8 cellular contexts compared by ENCODE assay signal in the genomic region with DNA sequence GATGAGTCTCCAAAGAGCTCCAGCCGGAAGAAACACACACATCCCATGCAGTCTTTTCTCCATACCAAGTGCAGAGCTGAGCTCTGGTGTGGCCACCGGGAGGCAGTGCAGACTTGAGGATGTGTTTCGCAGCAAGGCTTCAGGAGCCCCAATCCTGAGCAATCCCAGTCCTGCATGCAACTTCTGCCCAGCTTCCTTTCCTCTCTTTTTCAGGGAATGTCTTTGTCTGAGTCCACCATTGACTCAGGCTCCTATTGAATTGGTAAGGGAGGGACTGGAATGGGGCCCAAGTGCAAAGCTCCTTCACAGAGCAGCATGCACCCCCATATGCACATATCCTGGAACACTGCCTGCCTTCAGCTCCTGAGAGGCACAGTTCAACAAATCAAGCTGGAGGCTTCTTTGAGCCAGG. TPM values are rescaled to one million over a fixed set of nuclear protein-coding genes. Genes with fewer than 3 reads are reported as not detected.
DNase-seq lines count a peak whose midpoint lies in the region; ATAC-seq, FAIRE-seq and TF ChIP-seq lines count a peak whose summit lies in the region.

No MANE protein-coding gene starts in this region.

- no peak for FAIRE-seq in urothelium cell line (lab: Jason Lieb, UNC)

- H3K4me2 ChIP-seq in neural progenitor cell = no peak overlapping the region

- no peak overlapping the region for H3K27ac Mint-ChIP-seq in neural progenitor cell

- TF ChIP-seq CTCF in HFF-Myc (IDR thresholded peaks at IDR 0.05; ENCODE audit: low read depth, low read length, missing control alignments) (peak; percentile 92), neural progenitor cell (IDR thresholded peaks at IDR 0.05) (peak; percentile 91)

- H3K9ac ChIP-seq in neural progenitor cell = no peak overlapping the region

- peaks cover 6% of the 10 kb centered on the region for H3F3A ChIP-seq in neural progenitor cell (ENCODE audit: low read depth)

- peak overlapping the region; percentile 75 for H2AFZ ChIP-seq in neural progenitor cell (replicated peaks)

- no peak for ATAC-seq in GM18873 (IDR thresholded peaks at IDR 0.05; ENCODE audit: low FRiP score, unreplicated experiment)

- no peaks in the 10 kb centered on the region for H3K27me3 ChIP-seq in neural progenitor cell

- DNase-seq in COLO668 (lab: John Stamatoyannopoulos, UW; ENCODE audit: unreplicated experiment) (peak; percentile 60), HFF-Myc (ENCODE audit: extremely low read depth, low read depth) (peak; percentile 82), NCI-H524 (lab: John Stamatoyannopoulos, UW) (peak; percentile 83 to 89), fibroblast of the conjunctiva (ENCODE audit: low read depth) (peak; percentile 88), neural progenitor cell (ENCODE audit: low spot score) (peak; percentile 89), urothelium cell line (ENCODE audit: low spot score) (peak; percentile 83)
- DNase-seq in activated CD8-positive, alpha-beta memory T cell treated with anti-CD3 and anti-CD28 coated beads, Interleukin-2, amount 50 U/mL, for 4 hours = peak; percentile 17

- peaks cover 2% of the 10 kb centered on the region for H3K27me3 Mint-ChIP-seq in neural progenitor cell (ENCODE audit: insufficient read depth, low read depth)

- H3K4me1 ChIP-seq in neural progenitor cell = peaks cover 25% of the 10 kb centered on the region

- H4K20me1 ChIP-seq in neural progenitor cell (ENCODE audit: low read depth) = no peaks in the 10 kb centered on the region

- H3K9me3 ChIP-seq in neural progenitor cell (ENCODE audit: low read depth) = no peaks in the 10 kb centered on the region

- peaks cover 45% of the 10 kb centered on the region for H3K4me1 Mint-ChIP-seq in neural progenitor cell

- H3K79me2 ChIP-seq in neural progenitor cell (ENCODE audit: low read depth) = no peaks in the 10 kb centered on the region

- no peaks in the 10 kb centered on the region for H3K36me3 ChIP-seq in neural progenitor cell

- no peak overlapping the region for H3K27ac ChIP-seq in neural progenitor cell

- H3K4me3 Mint-ChIP-seq in neural progenitor cell = no peak overlapping the region

- no peak overlapping the region for H3K4me3 ChIP-seq in HFF-Myc (replicated peaks; ENCODE audit: low read depth, low read length)
- no peak overlapping the region for H3K4me3 ChIP-seq in neural progenitor cell

- H3K36me3 Mint-ChIP-seq in neural progenitor cell = no peaks in the 10 kb centered on the region

- no peaks in the 10 kb centered on the region for H3K9me3 Mint-ChIP-seq in neural progenitor cell

RNA-seq across cellular contexts. Expression of a gene that starts 50.5 kb away (rescaled TPM):
- not detected in 2 replicates for total RNA-seq in neural progenitor cell (ENCODE audit: low replicate concordance)

Comparison
In these comparisons a context has a peak if more than half of its experiments do, and no peak if none do; other contexts are left out.
1. DNase-seq: peak in every context shown above with its lines; median percentile 89 in neural progenitor cell; 88 in fibroblast of the conjunctiva; 86 in NCI-H524; 83 in urothelium cell line; 82 in HFF-Myc; 60 in COLO668; 17 in activated CD8-positive, alpha-beta memory T cell treated with anti-CD3 and anti-CD28 coated beads, Interleukin-2, amount 50 U/mL, for 4 hours.